In the genomic region with DNA sequence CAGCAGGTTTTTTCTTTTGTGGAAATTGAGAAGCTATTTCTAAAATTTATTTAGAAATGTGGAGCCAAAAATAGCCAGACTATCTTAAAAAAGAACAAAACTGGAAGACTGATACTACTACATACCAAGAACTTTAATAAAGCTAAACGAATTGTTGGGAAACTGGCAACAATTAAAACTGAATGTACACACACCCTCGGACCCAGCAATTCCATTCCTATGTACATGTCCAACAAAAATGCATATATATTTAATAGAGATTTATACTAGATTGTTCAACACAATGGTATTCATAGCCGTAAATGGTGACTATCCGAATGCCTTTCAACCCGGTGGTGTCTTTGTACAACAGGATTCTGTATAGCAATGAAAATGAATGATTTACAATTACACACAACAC, we compare ENCODE assay signal across 28 cellular contexts.
"Had no signal": no experiment of that assay in that cellular context is flagged by ENCODE, and none has a peak within 500 bp of the region (broad histone marks: within the 10 kb centered on the region; RNA-seq: fewer than 3 reads in every experiment).

No MANE protein-coding gene starts in this region.

- H3K27ac ChIP-seq: ascending aorta, cardiac muscle cell had no signal

- H3K27me3 ChIP-seq: ascending aorta, colonic mucosa had no signal

- H3K9me3 ChIP-seq: ascending aorta, colonic mucosa had no signal

- DNase-seq: activated B cell treated with CpG ODN at 0.5 μM for 24 hours; activated CD4-positive, alpha-beta memory T cell treated with anti-CD3 and anti-CD28 coated beads, Interleukin-2, amount 10 ng/mL, durations not matched to agents 7 days and 5 days; activated CD4-positive, alpha-beta T cell treated with anti-CD3 and anti-CD28 coated beads for 4 hours; activated CD4-positive, alpha-beta T cell treated with anti-CD3 and anti-CD28 coated beads, Interleukin-2, amount 10 ng/mL, durations not matched to agents 24 days and 14 days; activated CD4-positive, alpha-beta T cell treated with anti-CD3 and anti-CD28 coated beads, Interleukin-2, amount 50 U/mL, for 1 hour; activated CD4-positive, alpha-beta T cell treated with anti-CD3 and anti-CD28 coated beads, Interleukin-2, amount 50 U/mL, for 4 hours; activated CD4-positive, CD25-positive, alpha-beta regulatory T cell treated with anti-CD3 and anti-CD28 coated beads, Interleukin-2, amount 50 U/mL, for 72 hours; activated CD8-positive, alpha-beta memory T cell treated with anti-CD3 and anti-CD28 coated beads for 24 hours; activated CD8-positive, alpha-beta memory T cell treated with anti-CD3 and anti-CD28 coated beads, Interleukin-2, amount 10 ng/mL, durations not matched to agents 7 days and 5 days; activated CD8-positive, alpha-beta memory T cell treated with anti-CD3 and anti-CD28 coated beads, Interleukin-2, amount 50 U/mL, for 48 hours; activated CD8-positive, alpha-beta T cell treated with anti-CD3 and anti-CD28 coated beads, Interleukin-2, amount 10 ng/mL, durations not matched to agents 7 days and 5 days; activated effector memory CD4-positive, alpha-beta T cell treated with Interleukin-2 at 50 U/mL for 16 hours; activated gamma-delta T cell; activated naive CD4-positive, alpha-beta T cell treated with anti-CD3 and anti-CD28 coated beads, Interleukin-2, amount 10 ng/mL, durations not matched to agents 7 days and 5 days; activated naive CD4-positive, alpha-beta T cell treated with Interleukin-2 at 50 U/mL for 16 hours; activated naive CD8-positive, alpha-beta T cell treated with anti-CD3 and anti-CD28 coated beads, Interleukin-2, amount 10 ng/mL, durations not matched to agents 7 days and 5 days; activated naive CD8-positive, alpha-beta T cell treated with anti-CD3 and anti-CD28 coated beads, Interleukin-2, amount 50 U/mL, for 24 hours; activated T-cell treated with anti-CD3 and anti-CD28 coated beads, Interleukin-2, amount 50 U/mL, for 24 hours; activated T-cell treated with anti-CD3 and anti-CD28 coated beads, Interleukin-2, amount 50 U/mL, for 48 hours; amygdala; anterior cingulate cortex; caudate nucleus; cerebellar nuclear complex; colonic mucosa; T-helper 2 cell; T-helper 9 cell had no signal

- H3K36me3 ChIP-seq: ascending aorta, cardiac muscle cell, colonic mucosa had no signal

- H3K4me1 ChIP-seq: ascending aorta, colonic mucosa had no signal

- ATAC-seq: activated CD8-positive, alpha-beta memory T cell treated with anti-CD3 and anti-CD28 coated beads, Interleukin-2, amount 10 ng/mL, durations not matched to agents 7 days and 5 days; activated CD8-positive, alpha-beta T cell treated with anti-CD3 and anti-CD28 coated beads, Interleukin-2, amount 10 ng/mL, durations not matched to agents 7 days and 5 days; activated naive CD8-positive, alpha-beta T cell treated with anti-CD3 and anti-CD28 coated beads, Interleukin-2, amount 50 U/mL, for 24 hours had no signal

- H3K4me3 ChIP-seq: ascending aorta, cardiac muscle cell, colonic mucosa had no signal
